8 cellular contexts compared by ENCODE assay signal in genomic region chr7:55952352-55952671, GRCh38. TPM values are rescaled to one million over a fixed set of nuclear protein-coding genes. Genes with fewer than 3 reads are reported as not detected.
DNase-seq lines count a peak whose midpoint lies in the region; ATAC-seq and TF ChIP-seq lines count a peak whose summit lies in the region.
"Not testable (repeated sequence)": the region's sequence is repeated elsewhere in the genome, so short reads cannot be mapped to it uniquely, and the experiment has no call there.

No MANE protein-coding gene starts in this region.

- ATAC-seq in naive thymus-derived CD8-positive, alpha-beta T cell: not testable (repeated sequence)

- peak overlapping the region; percentile 73 for H3K4me3 ChIP-seq in AG09309 (ENCODE audit: control insufficient read depth, low read depth, low read length)
- peak overlapping the region; percentile 84 for H3K4me3 ChIP-seq in HFF-Myc (replicated peaks; ENCODE audit: low read depth, low read length)
- peak overlapping the region; percentile 83 for H3K4me3 ChIP-seq in SJSA1
- H3K4me3 ChIP-seq in effector memory CD4-positive, alpha-beta T cell (ENCODE audit: insufficient read depth, low read depth, low read length, poor library complexity, severe bottlenecking): peak overlapping the region; percentile 79
- peak overlapping the region; percentile 98 for H3K4me3 ChIP-seq in iPS-11a (ENCODE audit: low read depth, low read length)

- H3K27ac ChIP-seq in SJSA1: not testable (repeated sequence)
- peak overlapping the region; percentile 79 for H3K27ac ChIP-seq in effector memory CD4-positive, alpha-beta T cell (ENCODE audit: insufficient read depth, low read length, poor library complexity, severe bottlenecking)

- H3K4me1 ChIP-seq in SJSA1 (replicated peaks); effector memory CD4-positive, alpha-beta T cell (ENCODE audit: control insufficient read depth, insufficient read depth, low read length, poor library complexity, severe bottlenecking): not testable (repeated sequence)

- peaks cover 20% of the 10 kb centered on the region for H3K36me3 ChIP-seq in SJSA1
- not testable (repeated sequence) for H3K36me3 ChIP-seq in effector memory CD4-positive, alpha-beta T cell (ENCODE audit: control insufficient read depth, insufficient read depth, low read length)

- DNase-seq in AG09309 (ENCODE audit: low read depth); HFF-Myc (ENCODE audit: extremely low read depth, low read depth); SJSA1 (ENCODE audit: low read depth in 1 of 2, low spot score in 2 of 2); effector memory CD4-positive, alpha-beta T cell; naive thymus-derived CD8-positive, alpha-beta T cell: not testable (repeated sequence)
- peak; percentile 7 for DNase-seq in stimulated activated CD4-positive, alpha-beta T cell treated with anti-CD3 and anti-CD28 coated beads, Interleukin-4, amount 100 ng/mL, for 1 hour

- peak overlapping the region; percentile 95 for H3K4me3 Mint-ChIP-seq in activated naive CD4-positive, alpha-beta T cell treated with anti-CD3 and anti-CD28 coated beads, Interleukin-2, amount 50 U/mL, for 24 hours
- H3K4me3 Mint-ChIP-seq in naive thymus-derived CD8-positive, alpha-beta T cell: peak overlapping the region; percentile 92 to 99 (median 95)

- H3K9me3 ChIP-seq in SJSA1 (replicated peaks); effector memory CD4-positive, alpha-beta T cell (ENCODE audit: control insufficient read depth, low read length): not testable (repeated sequence)

- not testable (repeated sequence) for TF ChIP-seq CTCF in AG09309 (IDR thresholded peaks at IDR 0.05; ENCODE audit: control insufficient read depth, insufficient read depth, low read depth, low read length, missing control alignments); HFF-Myc (IDR thresholded peaks at IDR 0.05; ENCODE audit: low read depth, low read length, missing control alignments)

- H3K36me3 Mint-ChIP-seq in activated naive CD4-positive, alpha-beta T cell treated with anti-CD3 and anti-CD28 coated beads, Interleukin-2, amount 50 U/mL, for 24 hours: peaks cover 12% of the 10 kb centered on the region
- peaks cover 0 to 30% (median 0%) of the 10 kb centered on the region in 3 donors for H3K36me3 Mint-ChIP-seq in naive thymus-derived CD8-positive, alpha-beta T cell

- H3K4me1 Mint-ChIP-seq in activated naive CD4-positive, alpha-beta T cell treated with anti-CD3 and anti-CD28 coated beads, Interleukin-2, amount 50 U/mL, for 24 hours: peaks cover 28% of the 10 kb centered on the region
- H3K4me1 Mint-ChIP-seq in naive thymus-derived CD8-positive, alpha-beta T cell: peaks cover 7 to 29% (median 19%) of the 10 kb centered on the region in 4 donors

- not testable (repeated sequence) for H3K9me3 Mint-ChIP-seq in activated naive CD4-positive, alpha-beta T cell treated with anti-CD3 and anti-CD28 coated beads, Interleukin-2, amount 50 U/mL, for 24 hours; naive thymus-derived CD8-positive, alpha-beta T cell

- H3K27me3 ChIP-seq in SJSA1 (replicated peaks); effector memory CD4-positive, alpha-beta T cell (replicated peaks; ENCODE audit: control insufficient read depth, insufficient read depth, low read length, poor library complexity, severe bottlenecking): not testable (repeated sequence)

- POLR2A ChIA-PET in naive thymus-derived CD8-positive, alpha-beta T cell (lab: Charles Lee): not testable (repeated sequence)

- H3K27ac Mint-ChIP-seq in activated naive CD4-positive, alpha-beta T cell treated with anti-CD3 and anti-CD28 coated beads, Interleukin-2, amount 50 U/mL, for 24 hours: peak overlapping the region; percentile 97
- H3K27ac Mint-ChIP-seq in naive thymus-derived CD8-positive, alpha-beta T cell: peak overlapping the region; percentile 92 to 99 (median 96)

- not testable (repeated sequence) for H3K27me3 Mint-ChIP-seq in activated naive CD4-positive, alpha-beta T cell treated with anti-CD3 and anti-CD28 coated beads, Interleukin-2, amount 50 U/mL, for 24 hours; naive thymus-derived CD8-positive, alpha-beta T cell

RNA-seq across cellular contexts. Expression of gene MRPS17, which starts 0.6 kb away (rescaled TPM):
- 16.6 and 22.9 TPM in 2 replicates for total RNA-seq in SJSA1 (2014; rRNA removed; shearing (Covaris generic))
- 10 to 100 TPM; 11.4 to 14.6 TPM for total RNA-seq in naive thymus-derived CD8-positive, alpha-beta T cell
- 10 to 100 TPM; 18.0 to 21.4 (median 20.8) TPM for polyA plus RNA-seq in naive thymus-derived CD8-positive, alpha-beta T cell

RNA-seq across cellular contexts. Expression of gene NIPSNAP2, which starts 12.1 kb away (rescaled TPM):
- total RNA-seq in SJSA1 (2014; rRNA removed; shearing (Covaris generic)): 49.5 and 62.4 TPM in 2 replicates
- total RNA-seq in naive thymus-derived CD8-positive, alpha-beta T cell: 10 to 100 TPM; 27.6 to 33.5 TPM
- polyA plus RNA-seq in naive thymus-derived CD8-positive, alpha-beta T cell: 10 to 100 TPM; 36.3 to 47.9 (median 40.3) TPM
